ENCODE assay signal across 11 cellular contexts in the genomic region with DNA sequence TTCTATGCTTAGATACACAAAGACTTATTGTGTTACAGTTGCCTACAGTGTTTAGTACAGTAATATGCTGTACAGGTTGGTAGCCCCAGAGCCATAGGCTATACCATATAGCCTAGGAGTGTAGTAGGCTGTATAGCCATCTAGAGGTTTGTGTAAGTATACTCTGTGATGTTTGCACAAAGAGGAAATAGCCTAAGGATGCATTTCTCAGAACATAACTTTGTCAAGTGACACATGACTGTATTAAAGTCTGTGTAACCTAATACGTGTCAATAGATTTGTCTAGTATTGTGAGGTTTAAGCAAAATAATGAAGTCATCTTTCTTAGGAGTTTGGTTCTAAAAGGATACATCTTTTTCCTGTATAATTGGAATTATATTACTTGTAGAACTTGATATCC. TPM values are rescaled to one million over a fixed set of nuclear protein-coding genes. Genes with fewer than 3 reads are reported as not detected.
DNase-seq lines count a peak whose midpoint lies in the region; ATAC-seq, FAIRE-seq and TF ChIP-seq lines count a peak whose summit lies in the region.
"Had no signal": no experiment of that assay in that cellular context is flagged by ENCODE, and none has a peak within 500 bp of the region (broad histone marks: within the 10 kb centered on the region; RNA-seq: fewer than 3 reads in every experiment).

No MANE protein-coding gene starts in this region.

- no peak overlapping the region for H3K23ac ChIP-seq in neuronal stem cell (ENCODE audit: low read depth, low read length, poor library complexity)

- WGBS in A549 (ENCODE audit: missing lambda C conversion rate), result 48% methylated on average over 1 of the region's 1 CpG
- no CpG with 5 or more reads among the region's 1 CpG for WGBS in neuronal stem cell (ENCODE audit: extremely low coverage in 2 of 2, insufficient read length in 2 of 2, insufficient replicate concordance in 1 of 2), 2 donors

- H4K91ac ChIP-seq in neuronal stem cell (ENCODE audit: low read depth, low read length, poor library complexity), result no peak overlapping the region

- TF ChIP-seq RAD21 in A549 (conservative IDR thresholded peaks at IDR 0.05 in 1 of 2, IDR thresholded peaks at IDR 0.05 in 1 of 2), result no peak

- H3K79me1 ChIP-seq in neuronal stem cell (ENCODE audit: low read depth, low read length), result peaks cover 1% of the 10 kb centered on the region

- DNase-seq in A549 (ENCODE audit: low read depth in 1 of 2, low spot score in 1 of 2), result no peak
- DNase-seq in Calu3, result no peak
- DNase-seq in gastrocnemius medialis, result no peak
- DNase-seq in GM03348 (ENCODE audit: low spot score), result no peak
- DNase-seq in neuronal stem cell (ENCODE audit: low spot score), result no peak
- DNase-seq: brain microvascular endothelial cell, left ventricle myocardium superior had no signal

- no peak overlapping the region for H3K4ac ChIP-seq in neuronal stem cell (ENCODE audit: low read length)

- H2AK5ac ChIP-seq in neuronal stem cell (ENCODE audit: low read depth, low read length), result no peak overlapping the region

- no peak overlapping the region for H3K14ac ChIP-seq in neuronal stem cell (ENCODE audit: low read length)

- no peaks in the 10 kb centered on the region for H3F3A ChIP-seq in OCI-LY1 (ENCODE audit: insufficient read depth, low read length)

- H3K27ac ChIP-seq in A549 (no peak overlapping the region), OCI-LY1 (ENCODE audit: low read depth, low read length, poor library complexity, severe bottlenecking) (no peak overlapping the region), gastrocnemius medialis (no peak overlapping the region), neuronal stem cell (replicated peaks; ENCODE audit: low read length) (no peak overlapping the region)
- H3K27ac ChIP-seq: brain microvascular endothelial cell, C4-2B had no signal

- H3K4me1 Mint-ChIP-seq in Calu3 (ENCODE audit: low read depth, unreplicated experiment), result peaks cover 9% of the 10 kb centered on the region

- TF ChIP-seq CTCF in A549 (IDR thresholded peaks at IDR 0.05) (no peak), OCI-LY1 (IDR thresholded peaks at IDR 0.05; ENCODE audit: low read length) (peak; percentile 17; the same call in 1 of the 2 replicates), Calu3 (IDR thresholded peaks at IDR 0.05; ENCODE audit: unreplicated experiment) (no peak), gastrocnemius medialis (IDR thresholded peaks at IDR 0.05 in 4 of 5, conservative IDR thresholded peaks at IDR 0.05 in 1 of 5) (no peak)

- H3K4me2 ChIP-seq in A549 (peak overlapping the region; percentile 44; the same call in 2 of the 3 replicates), OCI-LY1 (ENCODE audit: low read length) (no peak overlapping the region), neuronal stem cell (ENCODE audit: insufficient read depth, low read length, poor library complexity, severe bottlenecking) (no peak overlapping the region)

- no TSS peak for BruUV-seq in Calu3 (replicated peaks; lab: Mats Ljungman, UMichigan)

- H3K9me3 ChIP-seq in A549, result no peaks in the 10 kb centered on the region
- H3K9me3 ChIP-seq in OCI-LY1 (ENCODE audit: low read length), result no peaks in the 10 kb centered on the region
- H3K9me3 ChIP-seq in gastrocnemius medialis, result no peaks in the 10 kb centered on the region
- peaks cover 2 to 19% of the 10 kb centered on the region in 2 donors for H3K9me3 ChIP-seq in neuronal stem cell (replicated peaks in 1 of 2; ENCODE audit: control insufficient read depth in 2 of 2, insufficient read depth in 1 of 2, low read depth in 1 of 2, low read length in 2 of 2)

- H3K27ac Mint-ChIP-seq in Calu3 (ENCODE audit: unreplicated experiment), result no peak overlapping the region

- no peak for TF ChIP-seq EP300 in A549 (IDR thresholded peaks at IDR 0.05)

- H2BK15ac ChIP-seq in neuronal stem cell (ENCODE audit: low read length), result no peak overlapping the region

- H3K9me2 ChIP-seq in OCI-LY1 (ENCODE audit: low read depth, low read length), result no peaks in the 10 kb centered on the region

- H3K36me3 ChIP-seq in OCI-LY1 (ENCODE audit: insufficient read depth, low read length) (no peaks in the 10 kb centered on the region), gastrocnemius medialis (no peaks in the 10 kb centered on the region), neuronal stem cell (replicated peaks in 1 of 2; ENCODE audit: control insufficient read depth in 2 of 2, insufficient read depth in 2 of 2, low read length in 2 of 2) (peaks cover 2 to 22% of the 10 kb centered on the region in 2 donors)
- H3K36me3 ChIP-seq: brain microvascular endothelial cell had no signal

- no peak overlapping the region for H4K8ac ChIP-seq in neuronal stem cell (ENCODE audit: low read depth, low read length)

- H3K4me3 ChIP-seq in A549, result no peak overlapping the region
- H3K4me3 ChIP-seq in OCI-LY1 (ENCODE audit: low read depth, low read length, poor library complexity, severe bottlenecking), result no peak overlapping the region
- no peak overlapping the region for H3K4me3 ChIP-seq in gastrocnemius medialis
- no peak overlapping the region for H3K4me3 ChIP-seq in neuronal stem cell (ENCODE audit: low read length in 2 of 2)

- peaks cover 9% of the 10 kb centered on the region; the same call in 1 of the 2 replicates for H3K27me3 ChIP-seq in OCI-LY1 (ENCODE audit: insufficient read depth, low read length)
- no peaks in the 10 kb centered on the region for H3K27me3 ChIP-seq in gastrocnemius medialis
- no peaks in the 10 kb centered on the region for H3K27me3 ChIP-seq in neuronal stem cell (ENCODE audit: control insufficient read depth in 3 of 3, insufficient read depth in 3 of 3, low read depth in 1 of 3, low read length in 3 of 3)
- H3K27me3 ChIP-seq: brain microvascular endothelial cell had no signal

- FAIRE-seq in A549 (lab: Jason Lieb, UNC), result no peak

- in situ Hi-C loops in gastrocnemius medialis (cut with MboI; ENCODE audit: low sequenced_read_pairs in 4 of 4), result loop anchor here in 1 of 4 donors (10.0 kb wide), 1 partner anchor 154 kb away; no protein-coding TSS in a partner anchor

- peak; percentile 40 to 69; a peak in 4 of 6 replicates for ATAC-seq in A549
- peak; percentile 61 for ATAC-seq in GM18909 (IDR thresholded peaks at IDR 0.05; ENCODE audit: poor library complexity, unreplicated experiment)
- ATAC-seq in HG02973 (IDR thresholded peaks at IDR 0.05; ENCODE audit: unreplicated experiment), result peak; percentile 74
- ATAC-seq in gastrocnemius medialis, result no peak
- ATAC-seq: left ventricle myocardium superior had no signal

- no peaks in the 10 kb centered on the region for H3K27me3 Mint-ChIP-seq in Calu3 (ENCODE audit: unreplicated experiment)

- H3K9ac ChIP-seq in OCI-LY1 (ENCODE audit: low read length) (no peak overlapping the region), neuronal stem cell (ENCODE audit: low read depth, low read length, poor library complexity) (no peak overlapping the region)

- intact Hi-C loops in Calu3 (cut with micrococcal nuclease; ENCODE audit: unreplicated experiment), result loop anchor here (10.0 kb wide), 1 partner anchor 266 kb away; no protein-coding TSS in a partner anchor
- intact Hi-C loops in gastrocnemius medialis (cut with DNase I; ENCODE audit: low total_unique reads), result loop anchor here (10.0 kb wide), 1 partner anchor 336 kb away; no protein-coding TSS in a partner anchor

- no peak overlapping the region for H2BK5ac ChIP-seq in neuronal stem cell (ENCODE audit: low read length)

- H3K18ac ChIP-seq in neuronal stem cell (ENCODE audit: low read length), result no peak overlapping the region

- H3K79me2 ChIP-seq in OCI-LY1 (ENCODE audit: insufficient read depth, low read length), result no peaks in the 10 kb centered on the region

- H3K9me3 Mint-ChIP-seq in Calu3 (ENCODE audit: low read depth, unreplicated experiment), result no peaks in the 10 kb centered on the region

- H3K36me3 Mint-ChIP-seq in Calu3 (ENCODE audit: insufficient read depth, unreplicated experiment), result peaks cover 7% of the 10 kb centered on the region

- H3K4me1 ChIP-seq in A549 (peaks cover 50% of the 10 kb centered on the region; the same call in 2 of the 3 replicates), OCI-LY1 (ENCODE audit: insufficient read depth, low read length, severe bottlenecking) (no peaks in the 10 kb centered on the region), gastrocnemius medialis (peaks cover 15 to 23% of the 10 kb centered on the region in 2 donors), neuronal stem cell (ENCODE audit: control insufficient read depth in 2 of 2, insufficient read depth in 1 of 2, low read depth in 1 of 2, low read length in 2 of 2) (peaks cover 0 to 6% of the 10 kb centered on the region in 2 donors)

- H2BK120ac ChIP-seq in neuronal stem cell (ENCODE audit: low read depth, low read length), result no peak overlapping the region

- H2BK12ac ChIP-seq in neuronal stem cell (ENCODE audit: low read length), result no peak overlapping the region

- H4K20me1 ChIP-seq in OCI-LY1 (ENCODE audit: insufficient read depth, low read length), result no peaks in the 10 kb centered on the region

- POLR2A ChIA-PET in A549 (lab: Yijun Ruan, JAX), result no interaction called here

- H3K4me3 Mint-ChIP-seq in Calu3 (ENCODE audit: low read depth, unreplicated experiment), result no peak overlapping the region

- no peak for TF ChIP-seq POLR2A in A549 (IDR thresholded peaks at IDR 0.05; ENCODE audit: low read length)
- TF ChIP-seq POLR2A in gastrocnemius medialis (IDR thresholded peaks at IDR 0.05), result no peak

- CTCF ChIA-PET in A549 (lab: Yijun Ruan, JAX) (no interaction called here), Calu3 (lab: Charles Lee) (no interaction called here)

- H2AFZ ChIP-seq in OCI-LY1 (ENCODE audit: low read length) (no peak overlapping the region), neuronal stem cell (ENCODE audit: low read length) (no peak overlapping the region)

TF ChIP-seq in A549, 52 proteins besides CTCF, POLR2A, EP300 and RAD21 (continues in another document):
- TF ChIP-seq CEBPB (IDR thresholded peaks at IDR 0.05) (no peak), JUNB (IDR thresholded peaks at IDR 0.05) (no peak), MAFK (IDR thresholded peaks at IDR 0.05; ENCODE audit: partially characterized antibody) (no peak), HES2 (IDR thresholded peaks at IDR 0.05) (no peak), CBX8 (IDR thresholded peaks at IDR 0.05) (no peak)
- TF ChIP-seq, protein P1, sequence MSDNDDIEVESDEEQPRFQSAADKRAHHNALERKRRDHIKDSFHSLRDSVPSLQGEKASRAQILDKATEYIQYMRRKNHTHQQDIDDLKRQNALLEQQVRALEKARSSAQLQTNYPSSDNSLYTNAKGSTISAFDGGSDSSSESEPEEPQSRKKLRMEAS (IDR thresholded peaks at IDR 0.05), result no peak

RNA-seq across cellular contexts. Expression of gene ZC3H12C, which starts 5.5 kb away (rescaled TPM):
- polyA plus RNA-seq in A549 (2011; rRNA removed) (11.9 and 12.4 TPM in 2 replicates), A549 (2017; fragmentation: RNase III; extraction: RNeasy Plus Mini Kit Qiagen cat#74134 plus additional on column Dnase treatment) (3.1 to 3.2 TPM (median 3.1 TPM) in 3 replicates)
- 2.4 and 3.1 TPM in 2 replicates for polyA plus RNA-seq in A549 (2012; cell fraction: cytosol; rRNA removed)
- 5.6 TPM in 2 replicates for polyA plus RNA-seq in A549 (2012; cell fraction: nucleus; rRNA removed)
- 13.1 and 13.9 TPM in 2 replicates for polyA minus RNA-seq in A549 (2011; rRNA and poly(A)+ RNA removed)
- total RNA-seq in Calu3 (2022) (11.1 and 14.1 TPM in 2 replicates), gastrocnemius medialis (10 to 100 TPM; 20.9 to 41.1 (median 30.9) TPM)
- polyA plus RNA-seq in neuronal stem cell (2013, experiment 1 of 2), result 5.4 TPM
- 5.8 TPM for polyA plus RNA-seq in neuronal stem cell (2013, experiment 2 of 2)

Comparison
In these comparisons a context has a peak if more than half of its experiments do, and no peak if none do; other contexts are left out.
1. ATAC-seq: peak in A549 (2 of 2), GM18909 (single experiment) and HG02973 (single experiment); none in gastrocnemius medialis (0 of 2).